14 cellular contexts compared by ENCODE assay signal in genomic region chr7:135942614-135943013, GRCh38. TPM values are rescaled to one million over a fixed set of nuclear protein-coding genes. Genes with fewer than 3 reads are reported as not detected.
DNase-seq lines count a peak whose midpoint lies in the region; ATAC-seq and TF ChIP-seq lines count a peak whose summit lies in the region.
"Had no signal": no experiment of that assay in that cellular context is flagged by ENCODE, and none has a peak within 500 bp of the region (broad histone marks: within the 10 kb centered on the region; RNA-seq: fewer than 3 reads in every experiment).

No MANE protein-coding gene starts in this region.

- H3K4me1 Mint-ChIP-seq in IgD-negative memory B cell: peaks cover 48 to 61% (median 52%) of the 10 kb centered on the region in 3 donors

- H3K36me3 ChIP-seq in SJCRH30: peaks cover 13% of the 10 kb centered on the region
- H3K36me3 ChIP-seq: pancreas had no signal

- peak overlapping the region in 2 of 3 donors; percentile 7 to 18 for H3K27ac Mint-ChIP-seq in IgD-negative memory B cell
- H3K27ac Mint-ChIP-seq: activated T-helper 1 cell treated with anti-CD3 and anti-CD28 coated beads, Interleukin-12 subunit alpha, Interleukin-12 subunit beta, Interleukin-2, Interleukin-4 antibody, amounts not matched to agents 30 ng/mL and 10 ng/mL and 1 ng/mL, durations not matched to agents 14 hours and 24 hours and 36 hours had no signal

- no peaks in the 10 kb centered on the region for H3K27me3 Mint-ChIP-seq in IgD-negative memory B cell

- DNase-seq in GM20000 (ENCODE audit: low spot score) (peak; percentile 39), NCI-H187 (lab: John Stamatoyannopoulos, UW) (no peak), SJCRH30 (no peak), activated gamma-delta T cell (lab: John Stamatoyannopoulos, UW) (no peak), DMS79 treated with DMSO at 0.1 percent for 48 hours (lab: John Stamatoyannopoulos, UW) (no peak)
- DNase-seq: NCI-H2029, pancreas, testis had no signal

- H3K27ac ChIP-seq in SJCRH30: no peak overlapping the region
- H3K27ac ChIP-seq: C4-2B, pancreas, testis, VCaP had no signal

- TF ChIP-seq CTCF in GM20000 (IDR thresholded peaks at IDR 0.05; ENCODE audit: extremely low read depth, missing control alignments): no peak

- H3K4me3 Mint-ChIP-seq in IgD-negative memory B cell: no peak overlapping the region
- H3K4me3 Mint-ChIP-seq: activated T-helper 1 cell treated with anti-CD3 and anti-CD28 coated beads, Interleukin-12 subunit alpha, Interleukin-12 subunit beta, Interleukin-2, Interleukin-4 antibody, amounts not matched to agents 30 ng/mL and 10 ng/mL and 1 ng/mL, durations not matched to agents 14 hours and 24 hours and 36 hours had no signal

- no peaks in the 10 kb centered on the region for H3K9me3 ChIP-seq in SJCRH30 (replicated peaks)
- H3K9me3 ChIP-seq: pancreas, testis had no signal

- H3K27me3 ChIP-seq in SJCRH30: no peaks in the 10 kb centered on the region
- H3K27me3 ChIP-seq: pancreas, testis had no signal

- no peaks in the 10 kb centered on the region for H3K9me3 Mint-ChIP-seq in IgD-negative memory B cell
- H3K9me3 Mint-ChIP-seq: activated T-helper 1 cell treated with anti-CD3 and anti-CD28 coated beads, Interleukin-12 subunit alpha, Interleukin-12 subunit beta, Interleukin-2, Interleukin-4 antibody, amounts not matched to agents 30 ng/mL and 10 ng/mL and 1 ng/mL, durations not matched to agents 14 hours and 24 hours and 36 hours had no signal

- ATAC-seq in GM18505 (IDR thresholded peaks at IDR 0.05; ENCODE audit: unreplicated experiment): peak; percentile 74
- peak; percentile 52 for ATAC-seq in HG02943 (IDR thresholded peaks at IDR 0.05; ENCODE audit: low read depth, unreplicated experiment)
- ATAC-seq: pancreas had no signal

- H3K4me3 ChIP-seq in SJCRH30: no peak overlapping the region
- H3K4me3 ChIP-seq: pancreas, testis had no signal

- no peak for TF ChIP-seq POLR2A in GM18505 (IDR thresholded peaks at IDR 0.05; ENCODE audit: borderline replicate concordance, extremely low read depth, insufficient read depth, insufficient read length)

- H3K36me3 Mint-ChIP-seq in IgD-negative memory B cell: peaks cover 2% of the 10 kb centered on the region

- peaks cover 9% of the 10 kb centered on the region for H3K4me1 ChIP-seq in SJCRH30

RNA-seq across cellular contexts. Expression of gene MTPN, which starts 34.5 kb away (rescaled TPM):
- polyA plus RNA-seq in IgD-negative memory B cell: 235 TPM
- total RNA-seq in SJCRH30 (2014; rRNA removed; shearing (Covaris generic)): 154 and 157 TPM in 2 replicates
